8 cellular contexts compared by ENCODE assay signal in the genomic region with DNA sequence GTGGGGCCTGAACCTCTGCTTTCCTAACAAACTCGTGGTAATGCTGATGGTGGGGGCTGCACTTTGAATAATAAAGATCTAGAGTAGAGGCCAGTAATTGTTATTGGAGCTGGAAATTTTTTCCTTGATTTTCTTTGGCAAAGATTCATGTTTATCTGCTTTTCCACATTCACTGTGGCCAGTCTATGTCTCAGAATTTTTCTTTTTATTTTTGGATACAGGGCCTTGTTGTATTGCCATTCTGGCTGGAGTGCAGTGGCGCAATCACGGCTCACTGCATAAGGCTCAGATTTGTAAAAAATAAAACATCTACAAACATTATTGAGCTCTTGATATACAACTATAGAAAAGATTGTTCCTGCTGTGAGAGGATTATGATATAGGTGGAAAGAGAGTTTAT. TPM values are rescaled to one million over a fixed set of nuclear protein-coding genes. Genes with fewer than 3 reads are reported as not detected.
DNase-seq lines count a peak whose midpoint lies in the region; ATAC-seq and TF ChIP-seq lines count a peak whose summit lies in the region.

No MANE protein-coding gene starts in this region.

- peaks cover 0 to 8% of the 10 kb centered on the region in 2 donors for H3K36me3 Mint-ChIP-seq in activated T-cell treated with anti-CD3 and anti-CD28 coated beads, Interleukin-2, amount 50 U/mL, for 72 hours (ENCODE audit: insufficient read depth in 2 of 2)
- peaks cover 33% of the 10 kb centered on the region for H3K36me3 Mint-ChIP-seq in activated naive CD8-positive, alpha-beta T cell treated with anti-CD3 and anti-CD28 coated beads, Interleukin-2, amount 10 ng/mL, durations not matched to agents 7 days and 5 days

- H3K27ac ChIP-seq in iPS-20b (ENCODE audit: low read length), result no peak overlapping the region
- peak overlapping the region in 2 of 3 donors; percentile 94 to 98 for H3K27ac ChIP-seq in thyroid gland

- H3K4me3 ChIP-seq in iPS-20b (ENCODE audit: low read length) (peak overlapping the region; percentile 92), thyroid gland (replicated peaks in 1 of 3) (peak overlapping the region in 1 of 3 donors; percentile 70)

- H3K27me3 ChIP-seq in iPS-20b (ENCODE audit: insufficient read depth, low read length) (no peaks in the 10 kb centered on the region), thyroid gland (no peaks in the 10 kb centered on the region)

- POLR2A ChIA-PET in activated naive CD8-positive, alpha-beta T cell treated with anti-CD3 and anti-CD28 coated beads, Interleukin-2, amount 10 ng/mL, durations not matched to agents 7 days and 5 days (lab: Charles Lee), result no interaction called here

- 47 to 48% methylated on average over 3 of the region's 3 CpGs for WGBS in thyroid gland, 2 donors

- no peaks in the 10 kb centered on the region for H3K9me3 ChIP-seq in iPS-20b (ENCODE audit: insufficient read depth, low read depth, low read length)
- no peaks in the 10 kb centered on the region for H3K9me3 ChIP-seq in thyroid gland

- peaks cover 29% of the 10 kb centered on the region; the same call in 1 of the 2 replicates for H3K4me1 ChIP-seq in iPS-20b (ENCODE audit: insufficient read depth, low read length)
- peaks cover 25 to 27% of the 10 kb centered on the region in 2 donors for H3K4me1 ChIP-seq in thyroid gland

- no peak for TF ChIP-seq POLR2A in thyroid gland (IDR thresholded peaks at IDR 0.05)

- H3K4me3 Mint-ChIP-seq in activated T-cell treated with anti-CD3 and anti-CD28 coated beads, Interleukin-2, amount 50 U/mL, for 72 hours, result peak overlapping the region; percentile 91 to 97
- H3K4me3 Mint-ChIP-seq in activated naive CD8-positive, alpha-beta T cell treated with anti-CD3 and anti-CD28 coated beads, Interleukin-2, amount 10 ng/mL, durations not matched to agents 7 days and 5 days, result peak overlapping the region; percentile 98

- DNase-seq in activated T-cell treated with anti-CD3 and anti-CD28 coated beads, Interleukin-2, amount 50 U/mL, for 72 hours, result no peak
- no peak for DNase-seq in activated T-cell treated with anti-CD3 and anti-CD28 coated beads, Interleukin-2, amount 50 U/mL, for 48 hours
- DNase-seq in activated naive CD8-positive, alpha-beta T cell treated with anti-CD3 and anti-CD28 coated beads, Interleukin-2, amount 10 ng/mL, durations not matched to agents 7 days and 5 days, result no peak
- peak in 1 of 2 donors; percentile 8 for DNase-seq in thyroid gland
- DNase-seq in UCSD-AML1 (lab: John Stamatoyannopoulos, UW; ENCODE audit: unreplicated experiment), result no peak
- DNase-seq in NCI-H2196 (lab: John Stamatoyannopoulos, UW; ENCODE audit: unreplicated experiment), result no peak

- H3K9ac ChIP-seq in iPS-20b (ENCODE audit: low read depth, low read length), result peak overlapping the region; percentile 42; the same call in 1 of the 2 replicates

- H3K9me3 Mint-ChIP-seq in activated T-cell treated with anti-CD3 and anti-CD28 coated beads, Interleukin-2, amount 50 U/mL, for 72 hours, result no peaks in the 10 kb centered on the region
- H3K9me3 Mint-ChIP-seq in activated naive CD8-positive, alpha-beta T cell treated with anti-CD3 and anti-CD28 coated beads, Interleukin-2, amount 10 ng/mL, durations not matched to agents 7 days and 5 days, result no peaks in the 10 kb centered on the region

- ATAC-seq in activated T-cell treated with anti-CD3 and anti-CD28 coated beads, Interleukin-2, amount 50 U/mL, for 72 hours (replicated peaks in 1 of 2), result no peak
- no peak for ATAC-seq in activated naive CD8-positive, alpha-beta T cell treated with anti-CD3 and anti-CD28 coated beads, Interleukin-2, amount 10 ng/mL, durations not matched to agents 7 days and 5 days (ENCODE audit: low read depth)
- no peak for ATAC-seq in GM18519 (IDR thresholded peaks at IDR 0.05; ENCODE audit: low FRiP score, unreplicated experiment)

- H3K36me3 ChIP-seq in iPS-20b (ENCODE audit: insufficient read depth, low read depth, low read length) (0 out of 2 replicates have a peak, but pooled peaks cover 8% of the 10 kb centered on the region), thyroid gland (peaks cover 6 to 10% of the 10 kb centered on the region in 2 donors)

- peak overlapping the region; percentile 64 for H3K27ac Mint-ChIP-seq in activated T-cell treated with anti-CD3 and anti-CD28 coated beads, Interleukin-2, amount 50 U/mL, for 72 hours
- no peak overlapping the region for H3K27ac Mint-ChIP-seq in activated naive CD8-positive, alpha-beta T cell treated with anti-CD3 and anti-CD28 coated beads, Interleukin-2, amount 10 ng/mL, durations not matched to agents 7 days and 5 days

- no peaks in the 10 kb centered on the region for H3K27me3 Mint-ChIP-seq in activated T-cell treated with anti-CD3 and anti-CD28 coated beads, Interleukin-2, amount 50 U/mL, for 72 hours (ENCODE audit: low read depth)
- peaks cover 4% of the 10 kb centered on the region for H3K27me3 Mint-ChIP-seq in activated naive CD8-positive, alpha-beta T cell treated with anti-CD3 and anti-CD28 coated beads, Interleukin-2, amount 10 ng/mL, durations not matched to agents 7 days and 5 days

- intact Hi-C loops in thyroid gland (cut with DNase I), result loop anchor here (5.0 kb wide), 1 partner anchor 82 kb away; a partner anchor contains a TSS

- peaks cover 45% of the 10 kb centered on the region for H3K4me1 Mint-ChIP-seq in activated T-cell treated with anti-CD3 and anti-CD28 coated beads, Interleukin-2, amount 50 U/mL, for 72 hours (ENCODE audit: low read depth)
- peaks cover 33% of the 10 kb centered on the region for H3K4me1 Mint-ChIP-seq in activated naive CD8-positive, alpha-beta T cell treated with anti-CD3 and anti-CD28 coated beads, Interleukin-2, amount 10 ng/mL, durations not matched to agents 7 days and 5 days

- TF ChIP-seq CTCF in thyroid gland (IDR thresholded peaks at IDR 0.05), result no peak

RNA-seq across cellular contexts. Expression of a gene that starts 1.6 kb away (rescaled TPM):
- total RNA-seq in activated T-cell treated with anti-CD3 and anti-CD28 coated beads, Interleukin-2, amount 50 U/mL, for 72 hours, result 10 to 100 TPM; 30.8 to 32.7 TPM
- 10 to 100 TPM; 29.2 to 34.5 TPM for total RNA-seq in activated naive CD8-positive, alpha-beta T cell treated with anti-CD3 and anti-CD28 coated beads, Interleukin-2, amount 10 ng/mL, durations not matched to agents 7 days and 5 days
- total RNA-seq in thyroid gland, result 10 to 100 TPM; 17.2 to 69.6 (median 33.0) TPM
